8 cellular contexts compared by ENCODE assay signal in genomic region chrX:79081895-79082512, GRCh38.
DNase-seq lines count a peak whose midpoint lies in the region; ATAC-seq and TF ChIP-seq lines count a peak whose summit lies in the region.

No MANE protein-coding gene starts in this region.

- peak; percentile 46 for TF ChIP-seq CTCF in activated CD8-positive, alpha-beta T cell treated with anti-CD3 and anti-CD28 coated beads for 36 hours (IDR thresholded peaks at IDR 0.05)
- peak; percentile 50 for TF ChIP-seq CTCF in fibroblast of villous mesenchyme (IDR thresholded peaks at IDR 0.05; ENCODE audit: insufficient read depth, low read depth, low read length)
- TF ChIP-seq CTCF in progenitor cell of endocrine pancreas (IDR thresholded peaks at IDR 0.05; ENCODE audit: unreplicated experiment) = peak; percentile 60

- peak overlapping the region; percentile 71 for H3K4me3 Mint-ChIP-seq in activated CD8-positive, alpha-beta T cell treated with anti-CD3 and anti-CD28 coated beads for 36 hours
- no peak overlapping the region for H3K4me3 Mint-ChIP-seq in progenitor cell of endocrine pancreas (ENCODE audit: low read depth)

- POLR2A ChIA-PET in activated CD8-positive, alpha-beta T cell treated with anti-CD3 and anti-CD28 coated beads for 36 hours (lab: Charles Lee) = no interaction called here

- peaks cover 6% of the 10 kb centered on the region for H3K36me3 Mint-ChIP-seq in activated CD8-positive, alpha-beta T cell treated with anti-CD3 and anti-CD28 coated beads for 36 hours (ENCODE audit: low read depth)
- no peaks in the 10 kb centered on the region for H3K36me3 Mint-ChIP-seq in progenitor cell of endocrine pancreas (ENCODE audit: insufficient read depth)

- H3K27ac Mint-ChIP-seq in activated CD8-positive, alpha-beta T cell treated with anti-CD3 and anti-CD28 coated beads for 36 hours = peak overlapping the region; percentile 89
- no peak overlapping the region for H3K27ac Mint-ChIP-seq in progenitor cell of endocrine pancreas

- no peak overlapping the region for H3K4me3 ChIP-seq in fibroblast of villous mesenchyme (ENCODE audit: low read depth, low read length)

- no peaks in the 10 kb centered on the region for H3K27me3 Mint-ChIP-seq in activated CD8-positive, alpha-beta T cell treated with anti-CD3 and anti-CD28 coated beads for 36 hours
- no peaks in the 10 kb centered on the region for H3K27me3 Mint-ChIP-seq in progenitor cell of endocrine pancreas

- DNase-seq in DMS53 (lab: John Stamatoyannopoulos, UW) = peak; percentile 67
- peak; percentile 65 for DNase-seq in NAMALWA (ENCODE audit: low spot score)
- DNase-seq in activated CD8-positive, alpha-beta T cell treated with anti-CD3 and anti-CD28 coated beads for 36 hours = peak; percentile 46
- peak; percentile 14 for DNase-seq in fibroblast of villous mesenchyme (ENCODE audit: low read depth)
- no peak for DNase-seq in progenitor cell of endocrine pancreas (ENCODE audit: low spot score, unreplicated experiment)
- DNase-seq in COR-L47 (lab: John Stamatoyannopoulos, UW) = no peak

- ATAC-seq in GM19463 (IDR thresholded peaks at IDR 0.05; ENCODE audit: unreplicated experiment) = peak; percentile 79
- peak; percentile 77 for ATAC-seq in activated CD8-positive, alpha-beta T cell treated with anti-CD3 and anti-CD28 coated beads for 36 hours
- ATAC-seq in HG02759 (IDR thresholded peaks at IDR 0.05; ENCODE audit: unreplicated experiment) = no peak

- intact Hi-C loops in activated CD8-positive, alpha-beta T cell treated with anti-CD3 and anti-CD28 coated beads for 36 hours (cut with micrococcal nuclease) = loop anchor here (5.0 kb wide), 1 partner anchor 135 kb away; the partner anchor contains the start of gene P2RY10

- H3K4me1 Mint-ChIP-seq in activated CD8-positive, alpha-beta T cell treated with anti-CD3 and anti-CD28 coated beads for 36 hours (ENCODE audit: low read depth) = peaks cover 33% of the 10 kb centered on the region
- no peaks in the 10 kb centered on the region for H3K4me1 Mint-ChIP-seq in progenitor cell of endocrine pancreas (ENCODE audit: low read depth)

- CTCF ChIA-PET in activated CD8-positive, alpha-beta T cell treated with anti-CD3 and anti-CD28 coated beads for 36 hours (lab: Charles Lee) = interaction anchor here (0.6 to 1.3 kb wide), 12 partner anchors 10 to 527 kb away, joined by 3 to 4 read pairs (median 3); no protein-coding TSS in a partner anchor

- H3K9me3 Mint-ChIP-seq in activated CD8-positive, alpha-beta T cell treated with anti-CD3 and anti-CD28 coated beads for 36 hours = no peaks in the 10 kb centered on the region
- H3K9me3 Mint-ChIP-seq in progenitor cell of endocrine pancreas (ENCODE audit: low read depth) = peaks cover 12% of the 10 kb centered on the region

Comparison
In these comparisons a context has a peak if more than half of its experiments do, and no peak if none do; other contexts are left out.
1. DNase-seq: peak in DMS53 (single experiment), NAMALWA (single experiment), activated CD8-positive, alpha-beta T cell treated with anti-CD3 and anti-CD28 coated beads for 36 hours (single experiment) and fibroblast of villous mesenchyme (single experiment); none in progenitor cell of endocrine pancreas (single experiment) and COR-L47 (single experiment).
2. Peak in every context shown above with its lines, with median percentiles within 50 percentile points of each other: CTCF ChIP-seq.